ENCODE assay signal across 1 cellular context in the genomic region with DNA sequence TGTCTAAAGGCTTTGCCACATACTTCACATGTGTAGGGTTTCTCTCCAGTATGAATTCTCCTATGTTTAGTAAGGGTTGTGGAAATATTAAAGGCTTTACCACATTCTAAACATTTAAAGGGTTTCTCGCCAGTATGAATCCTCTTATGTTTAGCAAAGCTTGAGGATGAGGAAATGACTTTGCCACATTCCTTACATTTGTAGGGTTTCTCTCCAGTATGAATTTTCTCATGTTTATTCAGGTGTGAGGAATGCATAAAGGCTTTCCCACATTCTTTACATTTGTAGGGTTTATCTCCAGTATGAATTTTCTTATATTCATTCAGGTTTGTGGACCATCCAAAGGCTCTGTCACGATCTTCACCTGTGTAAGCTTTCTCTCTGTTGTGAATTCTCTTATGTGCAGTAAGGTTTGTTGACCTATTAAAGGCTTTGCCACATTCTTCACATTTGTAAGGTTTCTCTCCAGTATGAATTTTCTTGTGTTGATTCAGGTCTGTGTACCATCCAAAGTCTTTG.
A peak's percentile ranks its signal among the peaks of the same experiment; 100 is the strongest.
TF ChIP-seq lines count a peak whose summit lies in the region.

No MANE protein-coding gene starts in this region.

TF ChIP-seq in HCT116, 20 proteins besides CTCF, POLR2A, EP300 and RAD21:
- peak; percentile 86 for TF ChIP-seq ZNF274 (IDR thresholded peaks at IDR 0.05; ENCODE audit: low read depth, low read length)
TF ChIP-seq in HCT116: peak in this region for 1; not testable (repeated sequence) for 19.
